ENCODE assay signal across 1 cellular context in genomic region chr12:48970702-48971334, GRCh38.
TF ChIP-seq lines count a peak whose summit lies in the region.

No MANE protein-coding gene starts in this region.

TF ChIP-seq in neural cell, 6 proteins besides CTCF, POLR2A, EP300 and RAD21:
- TF ChIP-seq REST (IDR thresholded peaks at IDR 0.05; ENCODE audit: borderline replicate concordance), result no peak
- TF ChIP-seq POLR2AphosphoS5 (IDR thresholded peaks at IDR 0.05), result no peak
- TF ChIP-seq MXI1 (conservative IDR thresholded peaks at IDR 0.05; ENCODE audit: poor library complexity, severe bottlenecking), result no peak
- TF ChIP-seq EZH2 (IDR thresholded peaks at IDR 0.05; ENCODE audit: borderline replicate concordance, insufficient read depth, low read length, poor library complexity, severe bottlenecking), result no peak
- TF ChIP-seq SMC3 (conservative IDR thresholded peaks at IDR 0.05; ENCODE audit: poor library complexity), result no peak
- no peak for TF ChIP-seq TAF1 (IDR thresholded peaks at IDR 0.05; ENCODE audit: low read depth)
